ENCODE assay signal across 16 cellular contexts in the genomic region with DNA sequence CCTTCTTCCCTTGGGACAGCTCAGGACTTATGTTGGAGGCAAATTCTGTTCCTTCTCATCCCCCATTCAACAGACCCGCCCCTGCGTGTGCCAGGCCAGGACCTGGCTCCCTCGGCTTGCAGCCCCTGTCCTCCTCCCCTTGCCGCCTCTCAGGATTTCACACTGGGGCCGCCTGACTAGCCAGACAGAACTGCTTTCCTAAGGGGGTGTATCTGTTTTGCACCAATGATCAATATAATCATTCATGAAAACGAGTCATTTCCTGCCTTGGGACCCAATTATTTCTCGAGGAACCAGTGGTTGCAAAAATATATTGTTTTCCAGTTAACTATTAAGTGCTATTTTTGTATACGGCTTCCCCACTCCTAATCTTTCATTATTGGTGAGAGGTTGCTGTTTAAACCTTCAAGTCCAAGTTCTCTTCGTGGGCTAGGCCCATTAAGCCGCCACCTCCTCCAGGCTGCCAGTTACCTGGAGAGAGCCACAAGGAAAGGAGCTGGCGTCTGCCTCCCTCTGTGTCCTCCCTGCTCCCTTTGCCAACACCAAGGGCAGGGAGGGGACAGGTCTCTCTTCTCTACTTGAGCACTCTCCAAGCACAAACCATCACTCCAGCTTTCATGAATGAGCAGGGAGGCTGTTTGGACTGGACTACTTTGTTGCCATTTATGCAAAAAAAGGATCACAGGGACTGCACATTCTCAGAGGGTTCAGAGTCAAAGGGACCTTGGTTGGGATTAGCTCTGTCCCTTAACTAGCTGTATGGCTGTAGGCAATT. TPM values are rescaled to one million over a fixed set of nuclear protein-coding genes. Genes with fewer than 3 reads are reported as not detected.
DNase-seq lines count a peak whose midpoint lies in the region; ATAC-seq and TF ChIP-seq lines count a peak whose summit lies in the region.
"Had no signal": no experiment of that assay in that cellular context is flagged by ENCODE, and none has a peak within 500 bp of the region (broad histone marks: within the 10 kb centered on the region; RNA-seq: fewer than 3 reads in every experiment).

No MANE protein-coding gene starts in this region.

- no peaks in the 10 kb centered on the region for H3K27me3 ChIP-seq in BLaER1 treated with 17β-estradiol and CSF1 and Interleukin-3, amounts not matched to agents 10 nM and 100 nM
- H3K27me3 ChIP-seq in smooth muscle cell (ENCODE audit: low read depth), result no peaks in the 10 kb centered on the region
- H3K27me3 ChIP-seq: Peyer's patch had no signal

- intact Hi-C loops in activated CD8-positive, alpha-beta T cell treated with anti-CD3 and anti-CD28 coated beads for 36 hours (cut with micrococcal nuclease), result no loop called here
- intact Hi-C loops in left colon (cut with DNase I, micrococcal nuclease), result no loop called here

- H3K9me3 ChIP-seq in BLaER1 treated with 17β-estradiol and CSF1 and Interleukin-3, amounts not matched to agents 10 nM and 100 nM (replicated peaks in 1 of 11), result no peaks in the 10 kb centered on the region
- no peaks in the 10 kb centered on the region for H3K9me3 ChIP-seq in smooth muscle cell (replicated peaks; ENCODE audit: low read depth)
- H3K9me3 ChIP-seq: Peyer's patch had no signal

- peak; percentile 44 for DNase-seq in DMS79 (lab: John Stamatoyannopoulos, UW)
- DNase-seq in activated CD8-positive, alpha-beta T cell treated with anti-CD3 and anti-CD28 coated beads for 36 hours, result no peak
- no peak for DNase-seq in left colon
- no peak for DNase-seq in HuH-7 (ENCODE audit: low spot score)
- DNase-seq in stimulated activated CD8-positive, alpha-beta memory T cell treated with anti-CD3 and anti-CD28 coated beads, Interleukin-4, amount 100 ng/mL, for 48 hours, result no peak
- DNase-seq in smooth muscle cell (lab: John Stamatoyannopoulos, UW; ENCODE audit: unreplicated experiment), result no peak
- DNase-seq: activated CD4-positive, alpha-beta T cell treated with anti-CD3 and anti-CD28 coated beads, Interleukin-2, amount 50 U/mL, for 1 hour; activated gamma-delta T cell treated with Interleukin-2 at 50 U/mL for 16 hours; islet precursor cell; NCI-H1417 treated with DMSO at 0.1 percent for 48 hours; NCI-H524 treated with DMSO at 0.1 percent for 48 hours; Peyer's patch; stimulated activated CD4-positive, alpha-beta T cell treated with anti-CD3 and anti-CD28 coated beads, Interleukin-4, amount 100 ng/mL, for 1 hour had no signal

- 88% methylated on average over 11 of the region's 11 CpGs for WGBS in smooth muscle cell (ENCODE audit: low lambda C conversion rate)

- H4K20me1 ChIP-seq in BLaER1 treated with 17β-estradiol and CSF1 and Interleukin-3, amounts not matched to agents 10 nM and 100 nM, result peaks cover 44 to 96% (median 66%) of the 10 kb centered on the region in 11 experiments; a peak in 20 of 22 replicates
- peaks cover 82% of the 10 kb centered on the region for H4K20me1 ChIP-seq in smooth muscle cell (ENCODE audit: low read depth)

- no peaks in the 10 kb centered on the region for H3K9me3 Mint-ChIP-seq in activated CD8-positive, alpha-beta T cell treated with anti-CD3 and anti-CD28 coated beads for 36 hours

- H3K4me3 ChIP-seq in BLaER1 treated with 17β-estradiol and CSF1 and Interleukin-3, amounts not matched to agents 10 nM and 100 nM, result no peak overlapping the region
- no peak overlapping the region for H3K4me3 ChIP-seq in smooth muscle cell
- H3K4me3 ChIP-seq: K562, Peyer's patch had no signal

- peaks cover 0 to 26% (median 5%) of the 10 kb centered on the region in 11 experiments; a peak in 8 of 22 replicates for H3K36me3 ChIP-seq in BLaER1 treated with 17β-estradiol and CSF1 and Interleukin-3, amounts not matched to agents 10 nM and 100 nM
- no peaks in the 10 kb centered on the region for H3K36me3 ChIP-seq in smooth muscle cell (ENCODE audit: low read depth)
- H3K36me3 ChIP-seq: Peyer's patch had no signal

- H3K36me3 Mint-ChIP-seq in activated CD8-positive, alpha-beta T cell treated with anti-CD3 and anti-CD28 coated beads for 36 hours (ENCODE audit: low read depth), result peaks cover 15% of the 10 kb centered on the region

- no peak overlapping the region for H3K4me3 Mint-ChIP-seq in activated CD8-positive, alpha-beta T cell treated with anti-CD3 and anti-CD28 coated beads for 36 hours

- H3K4me1 ChIP-seq in BLaER1 treated with 17β-estradiol and CSF1 and Interleukin-3, amounts not matched to agents 10 nM and 100 nM, result peaks cover 26 to 62% (median 58%) of the 10 kb centered on the region in 10 experiments
- H3K4me1 ChIP-seq in smooth muscle cell (ENCODE audit: low read depth), result no peaks in the 10 kb centered on the region

- H3K27me3 Mint-ChIP-seq in activated CD8-positive, alpha-beta T cell treated with anti-CD3 and anti-CD28 coated beads for 36 hours, result no peaks in the 10 kb centered on the region

- H3K27ac ChIP-seq in BLaER1 treated with 17β-estradiol and CSF1 and Interleukin-3, amounts not matched to agents 10 nM and 100 nM, result peak overlapping the region in 1 of 11 experiments; percentile 28; a peak in 1 of 22 replicates
- H3K27ac ChIP-seq in smooth muscle cell (ENCODE audit: low read depth), result no peak overlapping the region
- H3K27ac ChIP-seq: Peyer's patch had no signal

- CTCF ChIA-PET in activated CD8-positive, alpha-beta T cell treated with anti-CD3 and anti-CD28 coated beads for 36 hours (lab: Charles Lee), result interaction anchor here (1.1 to 1.6 kb wide), 2 partner anchors 18 to 122 kb away, joined by 3 to 4 read pairs; no protein-coding TSS in a partner anchor

- TF ChIP-seq CTCF in activated CD8-positive, alpha-beta T cell treated with anti-CD3 and anti-CD28 coated beads for 36 hours (IDR thresholded peaks at IDR 0.05), result no peak
- TF ChIP-seq CTCF in smooth muscle cell (IDR thresholded peaks at IDR 0.05; ENCODE audit: borderline replicate concordance, insufficient read depth, poor library complexity, severe bottlenecking), result no peak

- peak overlapping the region; percentile 63 for H3K27ac Mint-ChIP-seq in activated CD8-positive, alpha-beta T cell treated with anti-CD3 and anti-CD28 coated beads for 36 hours

- peaks cover 81% of the 10 kb centered on the region for H3K79me2 ChIP-seq in smooth muscle cell (ENCODE audit: low read depth)

- ATAC-seq in activated CD8-positive, alpha-beta T cell treated with anti-CD3 and anti-CD28 coated beads for 36 hours, result no peak
- ATAC-seq in left colon, result peak; percentile 24
- no peak for ATAC-seq in HG02973 (IDR thresholded peaks at IDR 0.05; ENCODE audit: unreplicated experiment)
- ATAC-seq: K562 had no signal

- no peaks in the 10 kb centered on the region for H3F3A ChIP-seq in smooth muscle cell (ENCODE audit: low read depth)

- peak overlapping the region; percentile 25 to 78 (median 66) for H3K4me2 ChIP-seq in BLaER1 treated with 17β-estradiol and CSF1 and Interleukin-3, amounts not matched to agents 10 nM and 100 nM
- no peak overlapping the region for H3K4me2 ChIP-seq in smooth muscle cell

- peaks cover 35% of the 10 kb centered on the region for H3K4me1 Mint-ChIP-seq in activated CD8-positive, alpha-beta T cell treated with anti-CD3 and anti-CD28 coated beads for 36 hours (ENCODE audit: low read depth)

- POLR2A ChIA-PET in activated CD8-positive, alpha-beta T cell treated with anti-CD3 and anti-CD28 coated beads for 36 hours (lab: Charles Lee), result interaction anchor here (0.6 to 1.2 kb wide), 3 partner anchors 18 to 178 kb away, joined by 3 to 5 read pairs (median 3); no protein-coding TSS in a partner anchor

- peak overlapping the region in 5 of 11 experiments; percentile 30 to 47 (median 45); a peak in 8 of 22 replicates for H3K9ac ChIP-seq in BLaER1 treated with 17β-estradiol and CSF1 and Interleukin-3, amounts not matched to agents 10 nM and 100 nM
- no peak overlapping the region for H3K9ac ChIP-seq in smooth muscle cell (ENCODE audit: low read depth)

- no peak overlapping the region for H2AFZ ChIP-seq in smooth muscle cell (ENCODE audit: low read depth)

RNA-seq across cellular contexts. Expression of gene DCAKD, which starts 8.9 kb away (rescaled TPM):
- total RNA-seq in activated CD8-positive, alpha-beta T cell treated with anti-CD3 and anti-CD28 coated beads for 36 hours, result 10 to 100 TPM; 34.3 to 35.8 TPM
- total RNA-seq in left colon, result 10 to 100 TPM; 25.7 to 28.1 TPM
- total RNA-seq in smooth muscle cell, result 24.3 and 42.3 TPM in 2 replicates
- polyA plus RNA-seq in smooth muscle cell, result 25.7 and 28.4 TPM in 2 replicates

RNA-seq across cellular contexts. Expression of gene NMT1, which starts 18.6 kb away (rescaled TPM):
- total RNA-seq in activated CD8-positive, alpha-beta T cell treated with anti-CD3 and anti-CD28 coated beads for 36 hours, result 100 to 1,000 TPM; 156 to 169 TPM
- total RNA-seq in left colon (10 to 100 TPM; 48.2 to 69.5 TPM), smooth muscle cell (78.7 and 87.6 TPM in 2 replicates)
- 105 and 148 TPM in 2 replicates for polyA plus RNA-seq in smooth muscle cell
